Comparison of ENCODE assay signal across 18 cellular contexts in the genomic region with DNA sequence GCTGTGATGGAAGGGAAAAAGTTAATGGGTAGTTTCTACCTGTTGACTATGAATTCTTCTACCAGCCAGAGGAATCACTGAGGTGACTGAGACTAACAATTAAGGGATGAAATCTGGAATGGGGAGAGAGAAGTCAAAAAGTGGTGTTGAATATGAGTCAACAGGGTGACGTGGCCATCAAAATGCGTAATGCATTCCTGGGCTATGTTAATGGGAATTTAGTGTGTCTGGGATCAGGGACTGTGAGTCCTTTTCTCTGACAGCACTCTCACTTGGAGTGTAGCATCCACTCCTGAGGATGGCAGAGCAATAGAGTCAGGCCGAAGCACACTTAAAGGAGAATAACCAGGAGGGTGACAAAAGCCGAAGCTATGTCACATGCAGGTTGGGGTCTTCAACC.
DNase-seq lines count a peak whose midpoint lies in the region; ATAC-seq and TF ChIP-seq lines count a peak whose summit lies in the region.
"Had no signal": no experiment of that assay in that cellular context is flagged by ENCODE, and none has a peak within 500 bp of the region (broad histone marks: within the 10 kb centered on the region; RNA-seq: fewer than 3 reads in every experiment).

No MANE protein-coding gene starts in this region.

- H3K36me3 ChIP-seq in BJ (ENCODE audit: control insufficient read depth, insufficient read depth, low read length): peaks cover 76% of the 10 kb centered on the region
- H3K36me3 ChIP-seq in IMR-90 (ENCODE audit: control insufficient read depth, insufficient read depth, low read length): peaks cover 81% of the 10 kb centered on the region
- H3K36me3 ChIP-seq: BLaER1 treated with 17β-estradiol and CSF1 and Interleukin-3, amounts not matched to agents 10 nM and 100 nM; prostate gland had no signal

- TF ChIP-seq RAD21 in IMR-90 (IDR thresholded peaks at IDR 0.05; ENCODE audit: low read length): no peak

- H3K56ac ChIP-seq in IMR-90 (ENCODE audit: extremely low read depth, insufficient read depth, low read length): no peak overlapping the region

- peak overlapping the region; percentile 8; the same call in 1 of the 2 replicates for H2BK20ac ChIP-seq in IMR-90 (ENCODE audit: low read depth, low read length)

- peak; percentile 66 for DNase-seq in BJ (ENCODE audit: low read depth)
- peak; percentile 89 for DNase-seq in IMR-90
- peak; percentile 72 for DNase-seq in astrocyte of the spinal cord (ENCODE audit: low read depth, low spot score)
- peak; percentile 56 for DNase-seq in myocyte (ENCODE audit: low read depth)
- DNase-seq in coronary artery (ENCODE audit: low spot score): no peak
- DNase-seq: DND-41; heart right ventricle; KG1; left colon; naive thymus-derived CD8-positive, alpha-beta T cell; NCI-H1694 treated with DMSO at 0.1 percent for 48 hours; NCI-H524; T-cell had no signal

- H3K27me3 ChIP-seq in BJ (ENCODE audit: control insufficient read depth, insufficient read depth, low read length): no peaks in the 10 kb centered on the region
- H3K27me3 ChIP-seq in IMR-90 (ENCODE audit: control insufficient read depth, insufficient read depth, low read length): no peaks in the 10 kb centered on the region
- H3K27me3 ChIP-seq: BLaER1 treated with 17β-estradiol and CSF1 and Interleukin-3, amounts not matched to agents 10 nM and 100 nM; heart right ventricle had no signal

- in situ Hi-C loops in IMR-90 (cut with MboI; ENCODE audit: low sequenced_read_pairs) (no loop called here), astrocyte of the spinal cord (cut with HindIII; ENCODE audit: low sequenced_read_pairs) (no loop called here)

- no peak overlapping the region for H2AK9ac ChIP-seq in IMR-90 (replicated peaks; ENCODE audit: low read depth, low read length, poor library complexity)

- no peak overlapping the region for H3K23ac ChIP-seq in IMR-90 (ENCODE audit: low read depth, low read length)

- 20% methylated on average over 1 of the region's 4 CpGs; no CpG with 5 or more reads in 1 of the 2 experiments for WGBS in IMR-90 (ENCODE audit: extremely low coverage in 2 of 2, insufficient read length in 1 of 2), 2 experiments

- H3K4me2 ChIP-seq in IMR-90 (ENCODE audit: low read depth, low read length): no peak overlapping the region
- H3K4me2 ChIP-seq: BLaER1 treated with 17β-estradiol and CSF1 and Interleukin-3, amounts not matched to agents 10 nM and 100 nM had no signal

- no peak overlapping the region for H4K91ac ChIP-seq in IMR-90 (ENCODE audit: insufficient read depth, low read depth, low read length)

- no peak for TF ChIP-seq POLR2A in IMR-90 (IDR thresholded peaks at IDR 0.05; ENCODE audit: low read depth, low read length)

- no peak overlapping the region for H3K4me3 ChIP-seq in BJ (ENCODE audit: low read depth, low read length)
- H3K4me3 ChIP-seq in IMR-90 (ENCODE audit: insufficient read depth, low read depth, low read length): no peak overlapping the region
- H3K4me3 ChIP-seq in astrocyte of the spinal cord (ENCODE audit: low read depth, low read length): no peak overlapping the region
- H3K4me3 ChIP-seq in coronary artery: no peak overlapping the region
- H3K4me3 ChIP-seq: BLaER1 treated with 17β-estradiol and CSF1 and Interleukin-3, amounts not matched to agents 10 nM and 100 nM; heart right ventricle; prostate gland had no signal

- no peak overlapping the region for H2AFZ ChIP-seq in IMR-90 (replicated peaks; ENCODE audit: low read length, poor library complexity)

- peak overlapping the region; percentile 26; the same call in 1 of the 2 replicates for H3K14ac ChIP-seq in IMR-90 (replicated peaks; ENCODE audit: low read depth, low read length)

- TF ChIP-seq CTCF in BJ (IDR thresholded peaks at IDR 0.05; ENCODE audit: insufficient read depth, low read depth, low read length) (no peak), IMR-90 (conservative IDR thresholded peaks at IDR 0.05; ENCODE audit: low read depth, low read length) (no peak), astrocyte of the spinal cord (IDR thresholded peaks at IDR 0.05; ENCODE audit: low read depth, low read length) (no peak), coronary artery (IDR thresholded peaks at IDR 0.05) (no peak)

- no TSS peak for BruUV-seq in IMR-90 (replicated peaks; lab: Mats Ljungman, UMichigan)

- peaks cover 0 to 8% of the 10 kb centered on the region in 2 experiments; a peak in 1 of 4 replicates for H3K79me1 ChIP-seq in IMR-90 (ENCODE audit: low read depth in 1 of 2, low read length in 2 of 2)

- H3K9ac ChIP-seq in IMR-90 (ENCODE audit: low read depth, low read length): no peak overlapping the region
- H3K9ac ChIP-seq: BLaER1 treated with 17β-estradiol and CSF1 and Interleukin-3, amounts not matched to agents 10 nM and 100 nM had no signal

- intact Hi-C loops in IMR-90 (cut with micrococcal nuclease): no loop called here

- peak overlapping the region; percentile 62 for H3K4ac ChIP-seq in IMR-90 (ENCODE audit: low read depth, low read length)

- H3K18ac ChIP-seq in IMR-90 (ENCODE audit: low read depth, low read length): peak overlapping the region; percentile 18; the same call in 1 of the 2 replicates

- H2BK5ac ChIP-seq in IMR-90 (ENCODE audit: low read depth, low read length, poor library complexity, severe bottlenecking): peak overlapping the region; percentile 22

- POLR2A ChIA-PET in BJ (lab: Charles Lee): no interaction called here
- POLR2A ChIA-PET in IMR-90 (lab: Charles Lee; ENCODE audit: unreplicated experiment): no interaction called here

- peaks cover 44% of the 10 kb centered on the region; the same call in 1 of the 2 replicates for H4K20me1 ChIP-seq in IMR-90 (ENCODE audit: insufficient read depth, low read length)
- H4K20me1 ChIP-seq: BLaER1 treated with 17β-estradiol and CSF1 and Interleukin-3, amounts not matched to agents 10 nM and 100 nM had no signal

- CTCF ChIA-PET in BJ (lab: Yijun Ruan, JAX) (no interaction called here), IMR-90 (lab: Yijun Ruan, JAX) (no interaction called here)

- no peak overlapping the region for H4K5ac ChIP-seq in IMR-90 (ENCODE audit: low read depth, low read length)

- H3K4me1 ChIP-seq in IMR-90 (ENCODE audit: control insufficient read depth, insufficient read depth, low read length): peaks cover 21% of the 10 kb centered on the region
- H3K4me1 ChIP-seq: BLaER1 treated with 17β-estradiol and CSF1 and Interleukin-3, amounts not matched to agents 10 nM and 100 nM; prostate gland had no signal

- ATAC-seq in IMR-90 (ENCODE audit: low read depth) (0 out of 2 replicates have a peak, but pooled peaks have one; percentile 3), HG03469 (IDR thresholded peaks at IDR 0.05; ENCODE audit: unreplicated experiment) (no peak), GM18511 (IDR thresholded peaks at IDR 0.05; ENCODE audit: unreplicated experiment) (no peak), HG02884 (IDR thresholded peaks at IDR 0.05; ENCODE audit: unreplicated experiment) (no peak)
- ATAC-seq: heart right ventricle; left colon; naive thymus-derived CD8-positive, alpha-beta T cell; T-cell had no signal

- H3K9me3 ChIP-seq in IMR-90 (ENCODE audit: control insufficient read depth, insufficient read depth, low read length): no peaks in the 10 kb centered on the region
- H3K9me3 ChIP-seq: BLaER1 treated with 17β-estradiol and CSF1 and Interleukin-3, amounts not matched to agents 10 nM and 100 nM; heart right ventricle; prostate gland had no signal

- peak overlapping the region in 1 of 2 experiments; percentile 6; a peak in 1 of 4 replicates for H4K8ac ChIP-seq in IMR-90 (ENCODE audit: low read depth in 2 of 2, low read length in 2 of 2)

- dilution Hi-C loops in IMR-90 (cut with HindIII; ENCODE audit: low sequenced_read_pairs, unreplicated experiment): no loop called here

- H2BK120ac ChIP-seq in IMR-90 (ENCODE audit: low read depth, low read length): peak overlapping the region; percentile 66

- peak overlapping the region; percentile 5; the same call in 1 of the 3 replicates for H2BK15ac ChIP-seq in IMR-90 (ENCODE audit: low read depth, low read length)

- H3K9me1 ChIP-seq in IMR-90 (ENCODE audit: insufficient read depth, low read length): peaks cover 27% of the 10 kb centered on the region

- H3K27ac ChIP-seq in IMR-90 (ENCODE audit: insufficient read depth, low read length) (no peak overlapping the region), coronary artery (no peak overlapping the region)
- H3K27ac ChIP-seq: BLaER1 treated with 17β-estradiol and CSF1 and Interleukin-3, amounts not matched to agents 10 nM and 100 nM; heart right ventricle; prostate gland had no signal

- H2AK5ac ChIP-seq in IMR-90 (ENCODE audit: low read depth, low read length): peak overlapping the region; percentile 54; the same call in 1 of the 2 replicates

TF ChIP-seq in IMR-90, 13 proteins besides CTCF, POLR2A, EP300 and RAD21:
- TF ChIP-seq RCOR1 (IDR thresholded peaks at IDR 0.05; ENCODE audit: insufficient replicate concordance, low read length): no peak
- peak; percentile 80 for TF ChIP-seq FOS (IDR thresholded peaks at IDR 0.05; ENCODE audit: low read depth, low read length)
